ENCODE assay signal across 31 cellular contexts in the genomic region with DNA sequence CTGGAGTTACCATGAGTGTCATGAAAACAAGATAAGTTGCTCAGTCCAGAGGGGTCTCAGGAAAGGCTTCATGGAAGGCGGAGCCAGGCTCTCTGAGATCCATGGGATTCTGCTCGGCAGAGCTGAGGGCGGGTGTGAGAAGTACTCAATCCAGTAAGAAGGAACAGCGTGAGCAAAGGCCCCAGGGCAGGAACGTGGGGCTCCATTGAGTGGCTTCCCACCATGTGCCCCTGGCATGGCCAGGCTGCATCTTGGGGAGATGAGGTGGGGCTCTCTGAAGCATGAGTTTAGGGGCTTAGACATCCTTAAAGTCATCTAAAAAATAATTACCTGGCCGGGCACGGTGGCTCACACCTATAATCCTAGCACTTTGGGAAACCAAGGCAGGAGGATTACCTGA.
"Had no signal": no experiment of that assay in that cellular context is flagged by ENCODE, and none has a peak within 500 bp of the region (broad histone marks: within the 10 kb centered on the region; RNA-seq: fewer than 3 reads in every experiment).

No MANE protein-coding gene starts in this region.

- H3K9me3 ChIP-seq: adrenal gland, MG63, Peyer's patch, SJCRH30 had no signal

- ATAC-seq: activated CD8-positive, alpha-beta T cell treated with anti-CD3 and anti-CD28 coated beads for 36 hours; activated naive CD4-positive, alpha-beta T cell treated with anti-CD3 and anti-CD28 coated beads, Interleukin-2, amount 50 U/mL, for 72 hours; activated T-cell treated with anti-CD3 and anti-CD28 coated beads, Interleukin-2, amount 50 U/mL, for 4 hours; PC-3 had no signal

- H3K9me3 Mint-ChIP-seq: activated CD4-positive, alpha-beta T cell treated with anti-CD3 and anti-CD28 coated beads, Interleukin-2, amount 10 ng/mL, durations not matched to agents 24 days and 14 days; activated CD8-positive, alpha-beta T cell treated with anti-CD3 and anti-CD28 coated beads for 36 hours; activated naive CD4-positive, alpha-beta T cell treated with anti-CD3 and anti-CD28 coated beads for 36 hours; activated naive CD4-positive, alpha-beta T cell treated with anti-CD3 and anti-CD28 coated beads, Interleukin-2, amount 50 U/mL, for 72 hours; activated T-cell treated with anti-CD3 and anti-CD28 coated beads, Interleukin-2, amount 50 U/mL, for 4 hours; activated T-helper 1 cell treated with anti-CD3 and anti-CD28 coated beads, Interleukin-12 subunit alpha, Interleukin-12 subunit beta, Interleukin-2, Interleukin-4 antibody, amounts not matched to agents 30 ng/mL and 10 ng/mL and 1 ng/mL, durations not matched to agents 14 hours and 24 hours and 36 hours; brain; IgD-negative memory B cell; T-helper 2 cell treated with Interferon-gamma antibody and Interleukin-4, amounts not matched to agents 5 μg/mL and 100 μg/mL, for 36 hours had no signal

- H3K27ac Mint-ChIP-seq: activated CD4-positive, alpha-beta T cell treated with anti-CD3 and anti-CD28 coated beads, Interleukin-2, amount 10 ng/mL, durations not matched to agents 24 days and 14 days; activated CD8-positive, alpha-beta T cell treated with anti-CD3 and anti-CD28 coated beads for 36 hours; activated naive CD4-positive, alpha-beta T cell treated with anti-CD3 and anti-CD28 coated beads for 36 hours; activated naive CD4-positive, alpha-beta T cell treated with anti-CD3 and anti-CD28 coated beads, Interleukin-2, amount 50 U/mL, for 72 hours; activated T-helper 1 cell treated with anti-CD3 and anti-CD28 coated beads, Interleukin-12 subunit alpha, Interleukin-12 subunit beta, Interleukin-2, Interleukin-4 antibody, amounts not matched to agents 30 ng/mL and 10 ng/mL and 1 ng/mL, durations not matched to agents 14 hours and 24 hours and 36 hours; brain; IgD-negative memory B cell; T-helper 2 cell treated with Interferon-gamma antibody and Interleukin-4, amounts not matched to agents 5 μg/mL and 100 μg/mL, for 36 hours had no signal

- H3K4me3 ChIP-seq: adrenal gland, MG63, Peyer's patch, SJCRH30, SK-N-MC had no signal

- H3K27ac ChIP-seq: Peyer's patch, SJCRH30, SK-N-MC had no signal

- H3K4me3 Mint-ChIP-seq: activated CD4-positive, alpha-beta T cell treated with anti-CD3 and anti-CD28 coated beads, Interleukin-2, amount 10 ng/mL, durations not matched to agents 24 days and 14 days; activated CD8-positive, alpha-beta T cell treated with anti-CD3 and anti-CD28 coated beads for 36 hours; activated naive CD4-positive, alpha-beta T cell treated with anti-CD3 and anti-CD28 coated beads for 36 hours; activated T-cell treated with anti-CD3 and anti-CD28 coated beads, Interleukin-2, amount 50 U/mL, for 4 hours; activated T-helper 1 cell treated with anti-CD3 and anti-CD28 coated beads, Interleukin-12 subunit alpha, Interleukin-12 subunit beta, Interleukin-2, Interleukin-4 antibody, amounts not matched to agents 30 ng/mL and 10 ng/mL and 1 ng/mL, durations not matched to agents 14 hours and 24 hours and 36 hours; brain; IgD-negative memory B cell; T-helper 2 cell treated with Interferon-gamma antibody and Interleukin-4, amounts not matched to agents 5 μg/mL and 100 μg/mL, for 36 hours had no signal

- H3K36me3 ChIP-seq: MG63, SJCRH30 had no signal

- H3K27me3 Mint-ChIP-seq: activated CD4-positive, alpha-beta T cell treated with anti-CD3 and anti-CD28 coated beads, Interleukin-2, amount 10 ng/mL, durations not matched to agents 24 days and 14 days; activated CD8-positive, alpha-beta T cell treated with anti-CD3 and anti-CD28 coated beads for 36 hours; brain; IgD-negative memory B cell had no signal

- DNase-seq: activated CD4-positive, alpha-beta T cell treated with anti-CD3 and anti-CD28 coated beads, Interleukin-2, amount 10 ng/mL, durations not matched to agents 24 days and 14 days; activated CD4-positive, alpha-beta T cell treated with anti-CD3 and anti-CD28 coated beads, Interleukin-2, amount 50 U/mL, for 4 hours; activated CD8-positive, alpha-beta T cell treated with anti-CD3 and anti-CD28 coated beads for 36 hours; activated gamma-delta T cell treated with Interleukin-2 at 50 U/mL for 16 hours; activated naive CD4-positive, alpha-beta T cell treated with anti-CD3 and anti-CD28 coated beads for 36 hours; activated T-cell treated with anti-CD3 and anti-CD28 coated beads for 4 hours; activated T-cell treated with anti-CD3 and anti-CD28 coated beads, Interleukin-2, amount 50 U/mL, for 4 hours; caudate nucleus; Kasumi-1; KG1; MG63; NCI-H1048; NCI-H1105 treated with DMSO at 0.1 percent for 48 hours; NCI-H1436; NCI-H1694; NCI-H1930; NCI-H2081 treated with DMSO at 0.1 percent for 48 hours; NCI-H226; NCI-H524 treated with DMSO at 0.1 percent for 48 hours; PC-3; RPMI8226; SHP77; SJCRH30 had no signal

- H3K27me3 ChIP-seq: adrenal gland, MG63, Peyer's patch, SJCRH30 had no signal

- H3K36me3 Mint-ChIP-seq: brain had no signal
